ENCODE assay signal across 8 cellular contexts in genomic region chr2:234427081-234428058, GRCh38.
DNase-seq lines count a peak whose midpoint lies in the region; ATAC-seq, FAIRE-seq and TF ChIP-seq lines count a peak whose summit lies in the region.
"Had no signal": no experiment of that assay in that cellular context is flagged by ENCODE, and none has a peak within 500 bp of the region (broad histone marks: within the 10 kb centered on the region; RNA-seq: fewer than 3 reads in every experiment).

No MANE protein-coding gene starts in this region.

- FAIRE-seq in small intestine (lab: Jason Lieb, UNC) = no peak

- peak overlapping the region; percentile 30 to 71 for H3K27ac ChIP-seq in small intestine (ENCODE audit: low read depth in 1 of 2, low read length in 1 of 2)

- TF ChIP-seq CTCF in fibroblast of pulmonary artery (IDR thresholded peaks at IDR 0.05; ENCODE audit: low read length, missing control alignments) = no peak

- H3K4me1 ChIP-seq in small intestine (ENCODE audit: control insufficient read depth in 2 of 2, insufficient read depth in 1 of 2, low read depth in 1 of 2, low read length in 1 of 2) = peaks cover 0 to 7% of the 10 kb centered on the region in 2 donors

- peak; percentile 3 for ATAC-seq in GM21723 (IDR thresholded peaks at IDR 0.05; ENCODE audit: unreplicated experiment)

- no peaks in the 10 kb centered on the region for H3K9me3 ChIP-seq in small intestine (ENCODE audit: control insufficient read depth, low read depth)

- WGBS in small intestine, 3 donors = 56 to 70% (median 66%) methylated on average over 15 of the region's 15 CpGs

- H3K4me3 ChIP-seq in fibroblast of pulmonary artery (replicated peaks; ENCODE audit: low read depth, low read length) (no peak overlapping the region), small intestine (ENCODE audit: low read depth in 1 of 2, low read length in 2 of 2) (no peak overlapping the region)

- no peaks in the 10 kb centered on the region for H3K27me3 ChIP-seq in small intestine (ENCODE audit: control insufficient read depth in 2 of 2, insufficient read depth in 2 of 2, low read length in 2 of 2)

- peak; percentile 75 for DNase-seq in SW480 (ENCODE audit: low spot score)
- peak; percentile 90 for DNase-seq in fibroblast of pulmonary artery (ENCODE audit: low read depth)
- DNase-seq in small intestine = no peak
- no peak for DNase-seq in COLO668 (lab: John Stamatoyannopoulos, UW; ENCODE audit: unreplicated experiment)
- no peak for DNase-seq in NCI-H82 treated with DMSO at 0.1 percent for 48 hours (lab: John Stamatoyannopoulos, UW; ENCODE audit: unreplicated experiment)
- DNase-seq in NOMO-1 treated with dmso at 0.1 percent for 144 hours (lab: John Stamatoyannopoulos, UW; ENCODE audit: unreplicated experiment) = no peak
- DNase-seq: stimulated activated CD4-positive, alpha-beta T cell treated with anti-CD3 and anti-CD28 coated beads, Interleukin-2, amount 100 ng/mL, for 48 hours had no signal

- no peaks in the 10 kb centered on the region for H3K36me3 ChIP-seq in small intestine (ENCODE audit: control insufficient read depth in 2 of 2, insufficient read depth in 2 of 2, low read length in 2 of 2)

Comparison
In these comparisons a context has a peak if more than half of its experiments do, and no peak if none do; other contexts are left out.
1. DNase-seq: peak in SW480 (single experiment) and fibroblast of pulmonary artery (single experiment); none in small intestine (single experiment), COLO668 (single experiment), NCI-H82 treated with DMSO at 0.1 percent for 48 hours (single experiment) and NOMO-1 treated with dmso at 0.1 percent for 144 hours (single experiment).